Comparison of ENCODE assay signal across 36 cellular contexts in the genomic region with DNA sequence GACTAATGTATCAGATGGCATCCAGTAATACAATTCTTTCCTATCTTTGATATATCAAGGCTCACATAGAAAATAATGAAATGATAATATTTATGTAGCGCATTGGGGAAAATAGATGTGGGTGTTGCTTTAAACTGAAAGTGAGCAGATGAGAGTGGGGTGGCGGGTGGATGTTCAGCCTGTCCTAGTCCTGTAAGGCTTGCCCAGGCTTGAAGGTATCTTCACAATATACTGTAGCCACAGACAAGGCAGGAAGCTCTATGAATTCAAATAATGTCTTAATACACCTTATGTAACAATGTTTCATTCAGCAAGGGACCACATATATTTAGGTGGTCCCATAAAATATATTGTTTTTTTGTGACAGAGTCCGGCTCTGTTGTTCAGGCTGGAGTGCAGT.
"Had no signal": no experiment of that assay in that cellular context is flagged by ENCODE, and none has a peak within 500 bp of the region (broad histone marks: within the 10 kb centered on the region; RNA-seq: fewer than 3 reads in every experiment).

No MANE protein-coding gene starts in this region.

- FAIRE-seq: TTC549 had no signal

- H3K36me3 ChIP-seq: ascending aorta, cardiac muscle cell had no signal

- H3K27ac ChIP-seq: ascending aorta, cardiac muscle cell, VCaP had no signal

- H3K9me3 Mint-ChIP-seq: activated CD4-positive, alpha-beta T cell treated with anti-CD3 and anti-CD28 coated beads, Interleukin-2, amount 10 ng/mL, durations not matched to agents 24 days and 14 days; activated naive CD4-positive, alpha-beta T cell treated with anti-CD3 and anti-CD28 coated beads, Interleukin-2, amount 50 U/mL, for 24 hours; activated T-helper 2 cell treated with anti-CD3 and anti-CD28 coated beads, Interferon-gamma antibody, Interleukin-2, Interleukin-4, amounts not matched to agents 10 μg/mL and 5 μg/mL and 100 μg/mL, durations not matched to agents 14 hours and 24 hours and 36 hours; T-helper 2 cell treated with Interferon-gamma antibody and Interleukin-4, amounts not matched to agents 5 μg/mL and 100 μg/mL, for 36 hours had no signal

- H3K4me3 Mint-ChIP-seq: activated B cell treated with CpG ODN at 0.5 μM for 24 hours; activated CD4-positive, alpha-beta memory T cell treated with anti-CD3 and anti-CD28 coated beads for 36 hours; activated CD4-positive, alpha-beta T cell treated with anti-CD3 and anti-CD28 coated beads, Interleukin-2, amount 10 ng/mL, durations not matched to agents 24 days and 14 days; activated CD8-positive, alpha-beta T cell treated with anti-CD3 and anti-CD28 coated beads for 36 hours; activated naive CD4-positive, alpha-beta T cell treated with anti-CD3 and anti-CD28 coated beads, Interleukin-2, amount 10 ng/mL, durations not matched to agents 7 days and 5 days; activated naive CD4-positive, alpha-beta T cell treated with anti-CD3 and anti-CD28 coated beads, Interleukin-2, amount 50 U/mL, for 24 hours; activated naive CD8-positive, alpha-beta T cell; activated naive CD8-positive, alpha-beta T cell treated with anti-CD3 and anti-CD28 coated beads, Interleukin-2, amount 10 ng/mL, durations not matched to agents 7 days and 5 days; activated naive CD8-positive, alpha-beta T cell treated with anti-CD3 and anti-CD28 coated beads, Interleukin-2, amount 50 U/mL, for 24 hours; brain; central memory CD8-positive, alpha-beta T cell; T-helper 1 cell treated with Interleukin-12 subunit alpha and Interleukin-12 subunit beta and Interleukin-4 antibody, amounts not matched to agents 30 μg/mL and 1 μg/mL, for 36 hours; T-helper 2 cell treated with Interferon-gamma antibody and Interleukin-4, amounts not matched to agents 5 μg/mL and 100 μg/mL, for 36 hours had no signal

- H3K4me1 ChIP-seq: ascending aorta had no signal

- H3K4me1 Mint-ChIP-seq: activated B cell treated with CpG ODN at 0.5 μM for 24 hours; activated CD4-positive, alpha-beta T cell treated with anti-CD3 and anti-CD28 coated beads, Interleukin-2, amount 10 ng/mL, durations not matched to agents 24 days and 14 days; activated naive CD4-positive, alpha-beta T cell treated with anti-CD3 and anti-CD28 coated beads, Interleukin-2, amount 10 ng/mL, durations not matched to agents 7 days and 5 days; activated naive CD4-positive, alpha-beta T cell treated with anti-CD3 and anti-CD28 coated beads, Interleukin-2, amount 50 U/mL, for 24 hours; activated naive CD8-positive, alpha-beta T cell treated with anti-CD3 and anti-CD28 coated beads, Interleukin-2, amount 10 ng/mL, durations not matched to agents 7 days and 5 days; activated naive CD8-positive, alpha-beta T cell treated with anti-CD3 and anti-CD28 coated beads, Interleukin-2, amount 50 U/mL, for 24 hours; brain; central memory CD8-positive, alpha-beta T cell had no signal

- H3K27ac Mint-ChIP-seq: activated B cell treated with CpG ODN at 0.5 μM for 24 hours; activated CD4-positive, alpha-beta memory T cell treated with anti-CD3 and anti-CD28 coated beads for 36 hours; activated CD4-positive, alpha-beta T cell treated with anti-CD3 and anti-CD28 coated beads, Interleukin-2, amount 10 ng/mL, durations not matched to agents 24 days and 14 days; activated CD8-positive, alpha-beta T cell treated with anti-CD3 and anti-CD28 coated beads for 36 hours; activated naive CD4-positive, alpha-beta T cell treated with anti-CD3 and anti-CD28 coated beads, Interleukin-2, amount 10 ng/mL, durations not matched to agents 7 days and 5 days; activated naive CD4-positive, alpha-beta T cell treated with anti-CD3 and anti-CD28 coated beads, Interleukin-2, amount 50 U/mL, for 24 hours; activated naive CD8-positive, alpha-beta T cell; activated naive CD8-positive, alpha-beta T cell treated with anti-CD3 and anti-CD28 coated beads, Interleukin-2, amount 10 ng/mL, durations not matched to agents 7 days and 5 days; activated naive CD8-positive, alpha-beta T cell treated with anti-CD3 and anti-CD28 coated beads, Interleukin-2, amount 50 U/mL, for 24 hours; activated T-helper 2 cell treated with anti-CD3 and anti-CD28 coated beads, Interferon-gamma antibody, Interleukin-2, Interleukin-4, amounts not matched to agents 10 μg/mL and 5 μg/mL and 100 μg/mL, durations not matched to agents 14 hours and 24 hours and 36 hours; brain; T-helper 1 cell treated with Interleukin-12 subunit alpha and Interleukin-12 subunit beta and Interleukin-4 antibody, amounts not matched to agents 30 μg/mL and 1 μg/mL, for 36 hours; T-helper 2 cell treated with Interferon-gamma antibody and Interleukin-4, amounts not matched to agents 5 μg/mL and 100 μg/mL, for 36 hours had no signal

- H3K4me3 ChIP-seq: ascending aorta, cardiac muscle cell had no signal

- H3K27me3 ChIP-seq: ascending aorta, cardiac muscle cell had no signal

- DNase-seq: activated B cell treated with CpG ODN at 0.5 μM for 24 hours; activated CD4-positive, alpha-beta memory T cell treated with anti-CD3 and anti-CD28 coated beads for 36 hours; activated CD4-positive, alpha-beta T cell treated with anti-CD3 and anti-CD28 coated beads for 4 hours; activated CD4-positive, alpha-beta T cell treated with anti-CD3 and anti-CD28 coated beads, Interleukin-2, amount 10 ng/mL, durations not matched to agents 24 days and 14 days; activated CD4-positive, alpha-beta T cell treated with anti-CD3 and anti-CD28 coated beads, Interleukin-2, amount 50 U/mL, for 1 hour; activated CD4-positive, alpha-beta T cell treated with anti-CD3 and anti-CD28 coated beads, Interleukin-2, amount 50 U/mL, for 4 hours; activated CD4-positive, CD25-positive, alpha-beta regulatory T cell treated with anti-CD3 and anti-CD28 coated beads, Interleukin-2, amount 50 U/mL, for 72 hours; activated CD8-positive, alpha-beta memory T cell treated with anti-CD3 and anti-CD28 coated beads, Interleukin-2, amount 50 U/mL, for 4 hours; activated CD8-positive, alpha-beta T cell treated with anti-CD3 and anti-CD28 coated beads for 36 hours; activated effector memory CD4-positive, alpha-beta T cell treated with Interleukin-2 at 50 U/mL for 16 hours; activated gamma-delta T cell; activated naive CD4-positive, alpha-beta T cell treated with anti-CD3 and anti-CD28 coated beads, Interleukin-2, amount 10 ng/mL, durations not matched to agents 7 days and 5 days; activated naive CD4-positive, alpha-beta T cell treated with Interleukin-2 at 50 U/mL for 16 hours; activated naive CD8-positive, alpha-beta T cell treated with anti-CD3 and anti-CD28 coated beads, Interleukin-2, amount 10 ng/mL, durations not matched to agents 7 days and 5 days; activated naive CD8-positive, alpha-beta T cell treated with anti-CD3 and anti-CD28 coated beads, Interleukin-2, amount 50 U/mL, for 24 hours; activated T-cell treated with anti-CD3 and anti-CD28 coated beads for 4 hours; activated T-cell treated with anti-CD3 and anti-CD28 coated beads, Interleukin-2, amount 50 U/mL, for 1 hour; activated T-cell treated with anti-CD3 and anti-CD28 coated beads, Interleukin-2, amount 50 U/mL, for 48 hours; amygdala; anterior cingulate cortex; caudate nucleus; cerebellar nuclear complex; T-helper 1 cell; T-helper 2 cell; T-helper 9 cell had no signal

- H3K36me3 Mint-ChIP-seq: activated CD4-positive, alpha-beta memory T cell treated with anti-CD3 and anti-CD28 coated beads for 36 hours; activated naive CD4-positive, alpha-beta T cell treated with anti-CD3 and anti-CD28 coated beads, Interleukin-2, amount 10 ng/mL, durations not matched to agents 7 days and 5 days; activated naive CD4-positive, alpha-beta T cell treated with anti-CD3 and anti-CD28 coated beads, Interleukin-2, amount 50 U/mL, for 24 hours; activated naive CD8-positive, alpha-beta T cell; activated naive CD8-positive, alpha-beta T cell treated with anti-CD3 and anti-CD28 coated beads, Interleukin-2, amount 10 ng/mL, durations not matched to agents 7 days and 5 days; brain had no signal

- H3K27me3 Mint-ChIP-seq: activated B cell treated with CpG ODN at 0.5 μM for 24 hours; activated CD4-positive, alpha-beta memory T cell treated with anti-CD3 and anti-CD28 coated beads for 36 hours; activated CD4-positive, alpha-beta T cell treated with anti-CD3 and anti-CD28 coated beads, Interleukin-2, amount 10 ng/mL, durations not matched to agents 24 days and 14 days; activated CD8-positive, alpha-beta T cell treated with anti-CD3 and anti-CD28 coated beads for 36 hours; activated naive CD4-positive, alpha-beta T cell treated with anti-CD3 and anti-CD28 coated beads, Interleukin-2, amount 10 ng/mL, durations not matched to agents 7 days and 5 days; activated naive CD4-positive, alpha-beta T cell treated with anti-CD3 and anti-CD28 coated beads, Interleukin-2, amount 50 U/mL, for 24 hours; activated naive CD8-positive, alpha-beta T cell; activated naive CD8-positive, alpha-beta T cell treated with anti-CD3 and anti-CD28 coated beads, Interleukin-2, amount 10 ng/mL, durations not matched to agents 7 days and 5 days; activated naive CD8-positive, alpha-beta T cell treated with anti-CD3 and anti-CD28 coated beads, Interleukin-2, amount 50 U/mL, for 24 hours; brain; central memory CD8-positive, alpha-beta T cell had no signal

- ATAC-seq: activated CD8-positive, alpha-beta T cell treated with anti-CD3 and anti-CD28 coated beads for 36 hours; activated naive CD8-positive, alpha-beta T cell treated with anti-CD3 and anti-CD28 coated beads, Interleukin-2, amount 50 U/mL, for 24 hours had no signal
